2 cellular contexts compared by ENCODE assay signal in the genomic region with DNA sequence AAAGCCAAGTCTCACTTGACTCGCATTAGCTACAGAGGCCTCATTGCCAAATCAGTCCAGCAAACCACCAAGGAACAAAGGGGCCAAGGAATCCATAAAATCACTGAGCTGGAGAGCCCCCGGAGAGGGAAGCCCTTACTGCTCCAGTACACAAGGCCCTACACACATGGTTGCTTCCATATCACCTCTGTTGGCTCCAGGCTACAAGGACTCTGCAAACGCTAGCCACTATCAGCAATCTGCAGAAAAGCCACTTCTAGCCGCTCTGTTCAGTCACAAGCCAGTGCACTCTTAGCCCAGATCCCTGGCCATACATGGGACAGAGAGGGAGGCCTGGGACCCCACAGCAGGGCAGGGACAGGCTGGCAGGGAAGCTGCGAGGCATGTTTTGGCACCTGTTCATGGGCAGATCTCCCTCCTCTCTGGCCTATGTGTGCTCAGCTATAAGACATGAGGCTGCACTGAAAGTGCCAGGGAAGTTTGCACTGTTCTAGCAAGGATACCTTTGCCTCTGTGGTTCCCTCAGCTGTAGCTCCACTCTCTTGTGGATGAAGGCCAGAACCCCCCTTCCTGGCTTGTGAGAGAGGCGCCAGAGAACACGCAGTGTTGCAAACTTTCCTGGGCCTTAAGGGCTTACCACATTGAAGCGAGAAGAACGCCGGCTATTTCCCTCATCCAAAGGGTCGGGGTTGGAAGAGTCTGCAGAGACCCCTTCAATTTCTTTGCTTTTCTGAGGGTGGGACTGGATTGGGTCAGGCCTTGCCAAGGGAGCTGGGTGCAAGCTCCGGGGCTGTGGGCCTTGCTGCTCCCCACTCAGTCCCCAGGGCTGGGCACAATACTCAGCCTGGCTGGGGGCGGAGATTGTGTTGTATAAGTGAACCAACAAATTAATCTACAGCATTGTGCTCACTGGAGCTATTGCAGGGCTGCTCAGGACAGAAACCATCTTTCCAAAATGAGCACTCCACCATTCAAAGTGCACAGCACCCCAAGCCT.
TF ChIP-seq lines count a peak whose summit lies in the region.

No MANE protein-coding gene starts in this region.

TF ChIP-seq in H1, 55 proteins besides CTCF, POLR2A, EP300 and RAD21 (continued from another document and continues in another):
- TF ChIP-seq SP1 (IDR thresholded peaks at IDR 0.05; ENCODE audit: low read depth, low read length) (no peak), TAF7 (optimal IDR thresholded peaks at IDR 0.05; ENCODE audit: borderline replicate concordance, low read depth, low read length) (no peak), SRF (IDR thresholded peaks at IDR 0.05; ENCODE audit: low read depth, low read length) (no peak), SP4 (IDR thresholded peaks at IDR 0.05; ENCODE audit: low read length) (no peak), SP2 (IDR thresholded peaks at IDR 0.05; ENCODE audit: low read length) (no peak), FOSL1 (IDR thresholded peaks at IDR 0.05; ENCODE audit: insufficient read depth, low read depth, low read length) (no peak), TBP (IDR thresholded peaks at IDR 0.05; ENCODE audit: low read depth, low read length) (no peak), MAFK (IDR thresholded peaks at IDR 0.05; ENCODE audit: low read depth, low read length) (no peak), RBBP5 (IDR thresholded peaks at IDR 0.05; ENCODE audit: borderline replicate concordance, low read depth, low read length) (no peak), POLR2AphosphoS5 (IDR thresholded peaks at IDR 0.05; ENCODE audit: low read depth, low read length) (no peak), GABPA (IDR thresholded peaks at IDR 0.05; ENCODE audit: borderline replicate concordance, insufficient read depth, low read length) (no peak)
- TF ChIP-seq, protein P1, sequence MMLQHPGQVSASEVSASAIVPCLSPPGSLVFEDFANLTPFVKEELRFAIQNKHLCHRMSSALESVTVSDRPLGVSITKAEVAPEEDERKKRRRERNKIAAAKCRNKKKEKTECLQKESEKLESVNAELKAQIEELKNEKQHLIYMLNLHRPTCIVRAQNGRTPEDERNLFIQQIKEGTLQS (IDR thresholded peaks at IDR 0.05; ENCODE audit: insufficient read depth, low read depth, low read length), result no peak
- TF ChIP-seq, protein P2, sequence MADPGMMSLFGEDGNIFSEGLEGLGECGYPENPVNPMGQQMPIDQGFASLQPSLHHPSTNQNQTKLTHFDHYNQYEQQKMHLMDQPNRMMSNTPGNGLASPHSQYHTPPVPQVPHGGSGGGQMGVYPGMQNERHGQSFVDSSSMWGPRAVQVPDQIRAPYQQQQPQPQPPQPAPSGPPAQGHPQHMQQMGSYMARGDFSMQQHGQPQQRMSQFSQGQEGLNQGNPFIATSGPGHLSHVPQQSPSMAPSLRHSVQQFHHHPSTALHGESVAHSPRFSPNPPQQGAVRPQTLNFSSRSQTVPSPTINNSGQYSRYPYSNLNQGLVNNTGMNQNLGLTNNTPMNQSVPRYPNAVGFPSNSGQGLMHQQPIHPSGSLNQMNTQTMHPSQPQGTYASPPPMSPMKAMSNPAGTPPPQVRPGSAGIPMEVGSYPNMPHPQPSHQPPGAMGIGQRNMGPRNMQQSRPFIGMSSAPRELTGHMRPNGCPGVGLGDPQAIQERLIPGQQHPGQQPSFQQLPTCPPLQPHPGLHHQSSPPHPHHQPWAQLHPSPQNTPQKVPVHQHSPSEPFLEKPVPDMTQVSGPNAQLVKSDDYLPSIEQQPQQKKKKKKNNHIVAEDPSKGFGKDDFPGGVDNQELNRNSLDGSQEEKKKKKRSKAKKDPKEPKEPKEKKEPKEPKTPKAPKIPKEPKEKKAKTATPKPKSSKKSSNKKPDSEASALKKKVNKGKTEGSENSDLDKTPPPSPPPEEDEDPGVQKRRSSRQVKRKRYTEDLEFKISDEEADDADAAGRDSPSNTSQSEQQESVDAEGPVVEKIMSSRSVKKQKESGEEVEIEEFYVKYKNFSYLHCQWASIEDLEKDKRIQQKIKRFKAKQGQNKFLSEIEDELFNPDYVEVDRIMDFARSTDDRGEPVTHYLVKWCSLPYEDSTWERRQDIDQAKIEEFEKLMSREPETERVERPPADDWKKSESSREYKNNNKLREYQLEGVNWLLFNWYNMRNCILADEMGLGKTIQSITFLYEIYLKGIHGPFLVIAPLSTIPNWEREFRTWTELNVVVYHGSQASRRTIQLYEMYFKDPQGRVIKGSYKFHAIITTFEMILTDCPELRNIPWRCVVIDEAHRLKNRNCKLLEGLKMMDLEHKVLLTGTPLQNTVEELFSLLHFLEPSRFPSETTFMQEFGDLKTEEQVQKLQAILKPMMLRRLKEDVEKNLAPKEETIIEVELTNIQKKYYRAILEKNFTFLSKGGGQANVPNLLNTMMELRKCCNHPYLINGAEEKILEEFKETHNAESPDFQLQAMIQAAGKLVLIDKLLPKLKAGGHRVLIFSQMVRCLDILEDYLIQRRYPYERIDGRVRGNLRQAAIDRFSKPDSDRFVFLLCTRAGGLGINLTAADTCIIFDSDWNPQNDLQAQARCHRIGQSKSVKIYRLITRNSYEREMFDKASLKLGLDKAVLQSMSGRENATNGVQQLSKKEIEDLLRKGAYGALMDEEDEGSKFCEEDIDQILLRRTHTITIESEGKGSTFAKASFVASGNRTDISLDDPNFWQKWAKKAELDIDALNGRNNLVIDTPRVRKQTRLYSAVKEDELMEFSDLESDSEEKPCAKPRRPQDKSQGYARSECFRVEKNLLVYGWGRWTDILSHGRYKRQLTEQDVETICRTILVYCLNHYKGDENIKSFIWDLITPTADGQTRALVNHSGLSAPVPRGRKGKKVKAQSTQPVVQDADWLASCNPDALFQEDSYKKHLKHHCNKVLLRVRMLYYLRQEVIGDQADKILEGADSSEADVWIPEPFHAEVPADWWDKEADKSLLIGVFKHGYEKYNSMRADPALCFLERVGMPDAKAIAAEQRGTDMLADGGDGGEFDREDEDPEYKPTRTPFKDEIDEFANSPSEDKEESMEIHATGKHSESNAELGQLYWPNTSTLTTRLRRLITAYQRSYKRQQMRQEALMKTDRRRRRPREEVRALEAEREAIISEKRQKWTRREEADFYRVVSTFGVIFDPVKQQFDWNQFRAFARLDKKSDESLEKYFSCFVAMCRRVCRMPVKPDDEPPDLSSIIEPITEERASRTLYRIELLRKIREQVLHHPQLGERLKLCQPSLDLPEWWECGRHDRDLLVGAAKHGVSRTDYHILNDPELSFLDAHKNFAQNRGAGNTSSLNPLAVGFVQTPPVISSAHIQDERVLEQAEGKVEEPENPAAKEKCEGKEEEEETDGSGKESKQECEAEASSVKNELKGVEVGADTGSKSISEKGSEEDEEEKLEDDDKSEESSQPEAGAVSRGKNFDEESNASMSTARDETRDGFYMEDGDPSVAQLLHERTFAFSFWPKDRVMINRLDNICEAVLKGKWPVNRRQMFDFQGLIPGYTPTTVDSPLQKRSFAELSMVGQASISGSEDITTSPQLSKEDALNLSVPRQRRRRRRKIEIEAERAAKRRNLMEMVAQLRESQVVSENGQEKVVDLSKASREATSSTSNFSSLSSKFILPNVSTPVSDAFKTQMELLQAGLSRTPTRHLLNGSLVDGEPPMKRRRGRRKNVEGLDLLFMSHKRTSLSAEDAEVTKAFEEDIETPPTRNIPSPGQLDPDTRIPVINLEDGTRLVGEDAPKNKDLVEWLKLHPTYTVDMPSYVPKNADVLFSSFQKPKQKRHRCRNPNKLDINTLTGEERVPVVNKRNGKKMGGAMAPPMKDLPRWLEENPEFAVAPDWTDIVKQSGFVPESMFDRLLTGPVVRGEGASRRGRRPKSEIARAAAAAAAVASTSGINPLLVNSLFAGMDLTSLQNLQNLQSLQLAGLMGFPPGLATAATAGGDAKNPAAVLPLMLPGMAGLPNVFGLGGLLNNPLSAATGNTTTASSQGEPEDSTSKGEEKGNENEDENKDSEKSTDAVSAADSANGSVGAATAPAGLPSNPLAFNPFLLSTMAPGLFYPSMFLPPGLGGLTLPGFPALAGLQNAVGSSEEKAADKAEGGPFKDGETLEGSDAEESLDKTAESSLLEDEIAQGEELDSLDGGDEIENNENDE (IDR thresholded peaks at IDR 0.05; ENCODE audit: insufficient replicate concordance, low read length), result no peak
- TF ChIP-seq, protein P3, sequence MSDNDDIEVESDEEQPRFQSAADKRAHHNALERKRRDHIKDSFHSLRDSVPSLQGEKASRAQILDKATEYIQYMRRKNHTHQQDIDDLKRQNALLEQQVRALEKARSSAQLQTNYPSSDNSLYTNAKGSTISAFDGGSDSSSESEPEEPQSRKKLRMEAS (IDR thresholded peaks at IDR 0.05), result no peak

TF ChIP-seq in HEK293T, 16 proteins besides CTCF, POLR2A, EP300 and RAD21 (continued from another document):
- TF ChIP-seq, protein P4, sequence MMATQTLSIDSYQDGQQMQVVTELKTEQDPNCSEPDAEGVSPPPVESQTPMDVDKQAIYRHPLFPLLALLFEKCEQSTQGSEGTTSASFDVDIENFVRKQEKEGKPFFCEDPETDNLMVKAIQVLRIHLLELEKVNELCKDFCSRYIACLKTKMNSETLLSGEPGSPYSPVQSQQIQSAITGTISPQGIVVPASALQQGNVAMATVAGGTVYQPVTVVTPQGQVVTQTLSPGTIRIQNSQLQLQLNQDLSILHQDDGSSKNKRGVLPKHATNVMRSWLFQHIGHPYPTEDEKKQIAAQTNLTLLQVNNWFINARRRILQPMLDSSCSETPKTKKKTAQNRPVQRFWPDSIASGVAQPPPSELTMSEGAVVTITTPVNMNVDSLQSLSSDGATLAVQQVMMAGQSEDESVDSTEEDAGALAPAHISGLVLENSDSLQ (IDR thresholded peaks at IDR 0.05), result no peak
- no peak for TF ChIP-seq BHLHE40 (IDR thresholded peaks at IDR 0.05; ENCODE audit: borderline replicate concordance)
- TF ChIP-seq HDGF (IDR thresholded peaks at IDR 0.05; ENCODE audit: borderline replicate concordance), result no peak
- no peak for TF ChIP-seq FOXA1 (IDR thresholded peaks at IDR 0.05)
- TF ChIP-seq FOXK2 (IDR thresholded peaks at IDR 0.05), result no peak
- TF ChIP-seq FOXM1 (IDR thresholded peaks at IDR 0.05; ENCODE audit: borderline replicate concordance), result no peak
- TF ChIP-seq L3MBTL2 (conservative IDR thresholded peaks at IDR 0.05), result no peak
- TF ChIP-seq SP1 (IDR thresholded peaks at IDR 0.05), result no peak
